Comparison of ENCODE assay signal across 29 cellular contexts in genomic region chr2:67103161-67103560, GRCh38.
"Had no signal": no experiment of that assay in that cellular context is flagged by ENCODE, and none has a peak within 500 bp of the region (broad histone marks: within the 10 kb centered on the region; RNA-seq: fewer than 3 reads in every experiment).

No MANE protein-coding gene starts in this region.

- DNase-seq: activated B cell treated with CpG ODN at 0.5 μM for 24 hours; activated CD4-positive, alpha-beta memory T cell treated with anti-CD3 and anti-CD28 coated beads, Interleukin-2, amount 10 ng/mL, durations not matched to agents 7 days and 5 days; activated CD4-positive, alpha-beta T cell treated with anti-CD3 and anti-CD28 coated beads for 1 hour; activated CD4-positive, alpha-beta T cell treated with anti-CD3 and anti-CD28 coated beads for 36 hours; activated CD4-positive, alpha-beta T cell treated with anti-CD3 and anti-CD28 coated beads for 48 hours; activated CD4-positive, alpha-beta T cell treated with anti-CD3 and anti-CD28 coated beads, Interleukin-2, amount 10 ng/mL, durations not matched to agents 7 days and 5 days; activated CD4-positive, alpha-beta T cell treated with anti-CD3 and anti-CD28 coated beads, Interleukin-2, amount 50 U/mL, for 48 hours; activated CD8-positive, alpha-beta memory T cell treated with anti-CD3 and anti-CD28 coated beads for 24 hours; activated CD8-positive, alpha-beta memory T cell treated with anti-CD3 and anti-CD28 coated beads, Interleukin-2, amount 10 ng/mL, durations not matched to agents 7 days and 5 days; activated CD8-positive, alpha-beta memory T cell treated with anti-CD3 and anti-CD28 coated beads, Interleukin-2, amount 50 U/mL, for 48 hours; activated CD8-positive, alpha-beta T cell treated with anti-CD3 and anti-CD28 coated beads, Interleukin-2, amount 10 ng/mL, durations not matched to agents 7 days and 5 days; activated effector memory CD4-positive, alpha-beta T cell treated with Interleukin-2 at 50 U/mL for 16 hours; activated gamma-delta T cell; activated naive CD4-positive, alpha-beta T cell treated with anti-CD3 and anti-CD28 coated beads, Interleukin-2, amount 10 ng/mL, durations not matched to agents 7 days and 5 days; activated naive CD4-positive, alpha-beta T cell treated with Interleukin-2 at 50 U/mL for 16 hours; activated naive CD8-positive, alpha-beta T cell treated with anti-CD3 and anti-CD28 coated beads, Interleukin-2, amount 10 ng/mL, durations not matched to agents 7 days and 5 days; activated naive CD8-positive, alpha-beta T cell treated with anti-CD3 and anti-CD28 coated beads, Interleukin-2, amount 50 U/mL, for 24 hours; activated T-cell treated with anti-CD3 and anti-CD28 coated beads, Interleukin-2, amount 50 U/mL, for 24 hours; activated T-cell treated with anti-CD3 and anti-CD28 coated beads, Interleukin-2, amount 50 U/mL, for 48 hours; amygdala; anterior cingulate cortex; caudate nucleus; T-helper 1 cell; T-helper 2 cell; T-helper 9 cell had no signal

- H3K27me3 ChIP-seq: ascending aorta, cardiac muscle cell had no signal

- H3K4me1 ChIP-seq: ascending aorta had no signal

- H3K4me3 ChIP-seq: ascending aorta, cardiac muscle cell had no signal

- FAIRE-seq: bronchial epithelial cell had no signal

- ATAC-seq: activated CD4-positive, alpha-beta T cell treated with anti-CD3 and anti-CD28 coated beads for 36 hours; activated CD8-positive, alpha-beta memory T cell treated with anti-CD3 and anti-CD28 coated beads, Interleukin-2, amount 10 ng/mL, durations not matched to agents 7 days and 5 days; activated CD8-positive, alpha-beta T cell treated with anti-CD3 and anti-CD28 coated beads, Interleukin-2, amount 10 ng/mL, durations not matched to agents 7 days and 5 days; activated naive CD8-positive, alpha-beta T cell treated with anti-CD3 and anti-CD28 coated beads, Interleukin-2, amount 50 U/mL, for 24 hours had no signal

- H3K36me3 ChIP-seq: ascending aorta, cardiac muscle cell had no signal

- H3K27ac ChIP-seq: ascending aorta, cardiac muscle cell, VCaP had no signal
